Comparison of ENCODE assay signal across 1 cellular context in genomic region chrX:90453770-90454338, GRCh38.
TF ChIP-seq lines count a peak whose summit lies in the region.
"Not testable (repeated sequence)": the region's sequence is repeated elsewhere in the genome, so short reads cannot be mapped to it uniquely, and the experiment has no call there.

No MANE protein-coding gene starts in this region.

TF ChIP-seq in K562, 482 proteins besides CTCF, POLR2A, EP300 and RAD21:
- TF ChIP-seq TEAD4 (IDR thresholded peaks at IDR 0.05; ENCODE audit: low read length) (peak; percentile 63), BHLHE40 (IDR thresholded peaks at IDR 0.05; ENCODE audit: low read length) (0 out of 2 replicates have a peak, but pooled peaks have one; percentile 13), CBFA2T2 (conservative IDR thresholded peaks at IDR 0.05) (peak; percentile 19; the same call in 1 of the 2 replicates), STAT5A (IDR thresholded peaks at IDR 0.05; ENCODE audit: borderline replicate concordance, low read length) (peak; percentile 68), CBFA2T3 (IDR thresholded peaks at IDR 0.05) (peak; percentile 46; the same call in 1 of the 2 replicates)
- not testable (repeated sequence) for TF ChIP-seq TEAD4 (CRISPR knock-in tag; IDR thresholded peaks at IDR 0.05; ENCODE audit: borderline replicate concordance)
